24 cellular contexts compared by ENCODE assay signal in genomic region chr2:232951181-232951580, GRCh38.
"Had no signal": no experiment of that assay in that cellular context is flagged by ENCODE, and none has a peak within 500 bp of the region (broad histone marks: within the 10 kb centered on the region; RNA-seq: fewer than 3 reads in every experiment).

No MANE protein-coding gene starts in this region.

- H3K4me1 Mint-ChIP-seq: naive thymus-derived CD4-positive, alpha-beta T cell had no signal

- H3K36me3 Mint-ChIP-seq: naive thymus-derived CD4-positive, alpha-beta T cell had no signal

- ATAC-seq: gastrocnemius medialis; heart right ventricle; left cardiac atrium; left lung; left ventricle myocardium superior; lower lobe of right lung; naive thymus-derived CD4-positive, alpha-beta T cell had no signal

- H3K36me3 ChIP-seq: esophagus squamous epithelium, gastrocnemius medialis, heart right ventricle, left lung, lower lobe of right lung had no signal

- FAIRE-seq: colon, endometrium, islet of Langerhans, keratinocyte had no signal

- H3K27ac Mint-ChIP-seq: endodermal cell; naive thymus-derived CD4-positive, alpha-beta T cell had no signal

- H3K9me3 Mint-ChIP-seq: endodermal cell had no signal

- H3K9me3 ChIP-seq: esophagus squamous epithelium, gastrocnemius medialis, heart right ventricle, left lung, lower lobe of right lung had no signal

- DNase-seq: dermis blood vessel endothelial cell; dorsolateral prefrontal cortex; effector CD4-positive, alpha-beta T cell; effector memory CD4-positive, alpha-beta T cell; endodermal cell; erythroblast; esophagus squamous epithelium; foreskin fibroblast; gastrocnemius medialis; glutamatergic neuron; heart right ventricle; hippocampal formation; left cardiac atrium; left lung; left ventricle myocardium superior; lower lobe of right lung; midbrain; naive thymus-derived CD4-positive, alpha-beta T cell had no signal

- H3K27ac ChIP-seq: coronary artery, dorsolateral prefrontal cortex, epithelial cell of prostate, esophagus squamous epithelium, gastrocnemius medialis, heart right ventricle, left lung, lower lobe of right lung had no signal

- H3K4me3 ChIP-seq: coronary artery, dorsolateral prefrontal cortex, esophagus squamous epithelium, gastrocnemius medialis, heart right ventricle, left lung, lower lobe of right lung had no signal

- H3K4me3 Mint-ChIP-seq: endodermal cell; naive thymus-derived CD4-positive, alpha-beta T cell had no signal

- H3K27me3 ChIP-seq: gastrocnemius medialis had no signal

- H3K4me1 ChIP-seq: gastrocnemius medialis, heart right ventricle, left lung, lower lobe of right lung had no signal
